In genomic region chr6:8983202-8983688, GRCh38 we compare ENCODE assay signal across 9 cellular contexts.
DNase-seq lines count a peak whose midpoint lies in the region; ATAC-seq, FAIRE-seq and TF ChIP-seq lines count a peak whose summit lies in the region.
"Had no signal": no experiment of that assay in that cellular context is flagged by ENCODE, and none has a peak within 500 bp of the region (broad histone marks: within the 10 kb centered on the region; RNA-seq: fewer than 3 reads in every experiment).

No MANE protein-coding gene starts in this region.

- dilution Hi-C loops in endothelial cell of umbilical vein (cut with MboI; ENCODE audit: extremely low pct_ligation_motif_present, low sequenced_read_pairs), result no loop called here

- H3K4me3 ChIP-seq in endothelial cell of umbilical vein (replicated peaks in 1 of 3; ENCODE audit: insufficient read depth in 1 of 3, low read depth in 1 of 3, low read length in 3 of 3), result no peak overlapping the region

- no peaks in the 10 kb centered on the region for H3K27me3 Mint-ChIP-seq in Calu3 (ENCODE audit: unreplicated experiment)
- H3K27me3 Mint-ChIP-seq in activated CD8-positive, alpha-beta T cell treated with anti-CD3 and anti-CD28 coated beads, Interleukin-2, amount 10 ng/mL, durations not matched to agents 7 days and 5 days (ENCODE audit: low read depth), result no peaks in the 10 kb centered on the region
- H3K27me3 Mint-ChIP-seq in stimulated activated naive B cell treated with anti-CD40 and anti-IgM and Interleukin-4, amounts not matched to agents 10 μg/mL and 1 μg/mL and 100 μg/mL, for 72 hours, result peaks cover 36 to 45% of the 10 kb centered on the region in 2 donors
- H3K27me3 Mint-ChIP-seq: dendritic cell treated with granulocyte-macrophage colony-stimulating factor and Interleukin-4, amounts not matched to agents 40 ng/mL and 50 ng/mL, for 4 days had no signal

- H3K79me2 ChIP-seq in endothelial cell of umbilical vein (ENCODE audit: control insufficient read depth, insufficient read depth, low read length), result no peaks in the 10 kb centered on the region

- FAIRE-seq in endothelial cell of umbilical vein (lab: Jason Lieb, UNC), result peak; percentile 95

- peak overlapping the region; percentile 19 for H3K4me3 Mint-ChIP-seq in Calu3 (ENCODE audit: low read depth, unreplicated experiment)
- no peak overlapping the region for H3K4me3 Mint-ChIP-seq in activated CD8-positive, alpha-beta T cell treated with anti-CD3 and anti-CD28 coated beads, Interleukin-2, amount 10 ng/mL, durations not matched to agents 7 days and 5 days
- no peak overlapping the region for H3K4me3 Mint-ChIP-seq in stimulated activated naive B cell treated with anti-CD40 and anti-IgM and Interleukin-4, amounts not matched to agents 10 μg/mL and 1 μg/mL and 100 μg/mL, for 72 hours
- H3K4me3 Mint-ChIP-seq: dendritic cell treated with granulocyte-macrophage colony-stimulating factor and Interleukin-4, amounts not matched to agents 40 ng/mL and 50 ng/mL, for 4 days had no signal

- H3K9ac ChIP-seq in endothelial cell of umbilical vein (replicated peaks; ENCODE audit: extremely low read depth, insufficient read depth, low read length), result no peak overlapping the region

- no peaks in the 10 kb centered on the region for H3K36me3 Mint-ChIP-seq in Calu3 (ENCODE audit: insufficient read depth, unreplicated experiment)
- H3K36me3 Mint-ChIP-seq in activated CD8-positive, alpha-beta T cell treated with anti-CD3 and anti-CD28 coated beads, Interleukin-2, amount 10 ng/mL, durations not matched to agents 7 days and 5 days (ENCODE audit: low read depth), result no peaks in the 10 kb centered on the region
- no peaks in the 10 kb centered on the region for H3K36me3 Mint-ChIP-seq in stimulated activated naive B cell treated with anti-CD40 and anti-IgM and Interleukin-4, amounts not matched to agents 10 μg/mL and 1 μg/mL and 100 μg/mL, for 72 hours

- CTCF ChIA-PET in Calu3 (lab: Charles Lee), result interaction anchor here (0.5 to 1.0 kb wide), 5 partner anchors 263 to 1452 kb away, joined by 3 to 4 read pairs (median 3); no protein-coding TSS in a partner anchor
- CTCF ChIA-PET in activated CD8-positive, alpha-beta T cell treated with anti-CD3 and anti-CD28 coated beads, Interleukin-2, amount 10 ng/mL, durations not matched to agents 7 days and 5 days (lab: Charles Lee), result interaction anchor here (0.6 to 1.5 kb wide), 11 partner anchors 9 to 1452 kb away, joined by 3 to 8 read pairs (median 3); no protein-coding TSS in a partner anchor
- CTCF ChIA-PET in endothelial cell of umbilical vein (lab: Charles Lee), result interaction anchor here (0.6 to 5.7 kb wide), 27 partner anchors 8 to 1495 kb away, joined by 3 to 150 read pairs (median 4); partner anchors contain the start of gene TFAP2A

- ATAC-seq in HG03571 (IDR thresholded peaks at IDR 0.05; ENCODE audit: unreplicated experiment), result peak; percentile 98
- peak; percentile 79 for ATAC-seq in activated CD8-positive, alpha-beta T cell treated with anti-CD3 and anti-CD28 coated beads, Interleukin-2, amount 10 ng/mL, durations not matched to agents 7 days and 5 days
- ATAC-seq in stimulated activated naive B cell treated with anti-CD40 and anti-IgM and Interleukin-4, amounts not matched to agents 10 μg/mL and 1 μg/mL and 100 μg/mL, for 72 hours (replicated peaks), result peak; percentile 78 to 81

- no peak overlapping the region for H3K27ac Mint-ChIP-seq in Calu3 (ENCODE audit: unreplicated experiment)
- H3K27ac Mint-ChIP-seq in activated CD8-positive, alpha-beta T cell treated with anti-CD3 and anti-CD28 coated beads, Interleukin-2, amount 10 ng/mL, durations not matched to agents 7 days and 5 days, result no peak overlapping the region
- no peak overlapping the region for H3K27ac Mint-ChIP-seq in stimulated activated naive B cell treated with anti-CD40 and anti-IgM and Interleukin-4, amounts not matched to agents 10 μg/mL and 1 μg/mL and 100 μg/mL, for 72 hours
- H3K27ac Mint-ChIP-seq: dendritic cell treated with granulocyte-macrophage colony-stimulating factor and Interleukin-4, amounts not matched to agents 40 ng/mL and 50 ng/mL, for 4 days had no signal

- H3K27ac ChIP-seq in endothelial cell of umbilical vein (ENCODE audit: insufficient read depth, low read depth, low read length), result no peak overlapping the region

- no peak for TF ChIP-seq POLR2A in endothelial cell of umbilical vein (IDR thresholded peaks at IDR 0.05; ENCODE audit: low read depth, low read length)

- no peaks in the 10 kb centered on the region for H3K4me1 ChIP-seq in endothelial cell of umbilical vein (ENCODE audit: control insufficient read depth, extremely low read depth, insufficient read depth, low read length)

- H3K36me3 ChIP-seq in endothelial cell of umbilical vein (ENCODE audit: control insufficient read depth in 2 of 2, extremely low read depth in 1 of 2, insufficient read depth in 2 of 2, low read length in 2 of 2), result no peaks in the 10 kb centered on the region

- no peaks in the 10 kb centered on the region for H3K9me3 ChIP-seq in endothelial cell of umbilical vein (replicated peaks; ENCODE audit: control insufficient read depth, insufficient read depth, low read length)

- POLR2A ChIA-PET in activated CD8-positive, alpha-beta T cell treated with anti-CD3 and anti-CD28 coated beads, Interleukin-2, amount 10 ng/mL, durations not matched to agents 7 days and 5 days (lab: Charles Lee), result no interaction called here
- POLR2A ChIA-PET in endothelial cell of umbilical vein (lab: Charles Lee), result no interaction called here

- intact Hi-C loops in Calu3 (cut with micrococcal nuclease; ENCODE audit: unreplicated experiment) (loop anchor here (2.0 to 10.0 kb wide), 7 partner anchors 238 to 1446 kb away; no protein-coding TSS in a partner anchor), endothelial cell of umbilical vein (cut with micrococcal nuclease) (loop anchor here (1.0 to 10.0 kb wide), 3 partner anchors 272 to 1452 kb away; no protein-coding TSS in a partner anchor)

- H2AFZ ChIP-seq in endothelial cell of umbilical vein (ENCODE audit: low read depth, low read length), result no peak overlapping the region

- H3K9me1 ChIP-seq in endothelial cell of umbilical vein (replicated peaks; ENCODE audit: control insufficient read depth, extremely low read depth, insufficient read depth, low read length), result no peaks in the 10 kb centered on the region

- no peak overlapping the region for H3K4me2 ChIP-seq in endothelial cell of umbilical vein (ENCODE audit: insufficient read depth, low read length)

- BruUV-seq in Calu3 (replicated peaks; lab: Mats Ljungman, UMichigan) (no TSS peak), endothelial cell of umbilical vein (replicated peaks; lab: Mats Ljungman, UMichigan) (no TSS peak)

- H3K27me3 ChIP-seq in endothelial cell of umbilical vein (ENCODE audit: control insufficient read depth in 2 of 2, insufficient read depth in 2 of 2, low read length in 2 of 2), result no peaks in the 10 kb centered on the region

- H4K20me1 ChIP-seq in endothelial cell of umbilical vein (replicated peaks; ENCODE audit: control insufficient read depth, extremely low read depth, insufficient read depth, low read length), result no peaks in the 10 kb centered on the region

- TF ChIP-seq CTCF in Calu3 (IDR thresholded peaks at IDR 0.05; ENCODE audit: unreplicated experiment) (peak; percentile 76), GM20000 (IDR thresholded peaks at IDR 0.05; ENCODE audit: extremely low read depth, missing control alignments) (peak; percentile 92), endothelial cell of umbilical vein (IDR thresholded peaks at IDR 0.05; ENCODE audit: extremely low read depth in 1 of 2, insufficient read depth in 1 of 2, low read depth in 1 of 2, low read length in 2 of 2) (peak; percentile 80 to 97)

- no peaks in the 10 kb centered on the region for H3K4me1 Mint-ChIP-seq in Calu3 (ENCODE audit: low read depth, unreplicated experiment)
- no peaks in the 10 kb centered on the region for H3K4me1 Mint-ChIP-seq in activated CD8-positive, alpha-beta T cell treated with anti-CD3 and anti-CD28 coated beads, Interleukin-2, amount 10 ng/mL, durations not matched to agents 7 days and 5 days (ENCODE audit: low read depth)
- H3K4me1 Mint-ChIP-seq in stimulated activated naive B cell treated with anti-CD40 and anti-IgM and Interleukin-4, amounts not matched to agents 10 μg/mL and 1 μg/mL and 100 μg/mL, for 72 hours, result peaks cover 0 to 1% of the 10 kb centered on the region in 2 donors

- DNase-seq in Calu3 (peak; percentile 69), GM20000 (ENCODE audit: low spot score) (peak; percentile 67), NCI-H82 treated with DMSO at 0.1 percent for 48 hours (lab: John Stamatoyannopoulos, UW; ENCODE audit: unreplicated experiment) (peak; percentile 68), endothelial cell of umbilical vein (ENCODE audit: low read depth, low spot score) (peak; percentile 58), mucosa of gallbladder (ENCODE audit: low spot score) (peak; percentile 64)
- peak; percentile 65 for DNase-seq in activated CD8-positive, alpha-beta T cell treated with anti-CD3 and anti-CD28 coated beads, Interleukin-2, amount 10 ng/mL, durations not matched to agents 7 days and 5 days
- peak; percentile 24 for DNase-seq in stimulated activated naive B cell treated with anti-CD40 and anti-IgM and Interleukin-4, amounts not matched to agents 10 μg/mL and 1 μg/mL and 100 μg/mL, for 72 hours

- peaks cover 4% of the 10 kb centered on the region for H3K9me3 Mint-ChIP-seq in Calu3 (ENCODE audit: low read depth, unreplicated experiment)
- no peaks in the 10 kb centered on the region for H3K9me3 Mint-ChIP-seq in activated CD8-positive, alpha-beta T cell treated with anti-CD3 and anti-CD28 coated beads, Interleukin-2, amount 10 ng/mL, durations not matched to agents 7 days and 5 days (ENCODE audit: insufficient read depth)
- peaks cover 4% of the 10 kb centered on the region in 2 donors for H3K9me3 Mint-ChIP-seq in stimulated activated naive B cell treated with anti-CD40 and anti-IgM and Interleukin-4, amounts not matched to agents 10 μg/mL and 1 μg/mL and 100 μg/mL, for 72 hours

TF ChIP-seq in endothelial cell of umbilical vein, 7 proteins besides CTCF, POLR2A, EP300 and RAD21:
- TF ChIP-seq POLR2AphosphoS5 (IDR thresholded peaks at IDR 0.05; ENCODE audit: insufficient read depth, low read depth, low read length) (no peak), MAX (IDR thresholded peaks at IDR 0.05; ENCODE audit: insufficient read depth, insufficient read length) (no peak), JUN (IDR thresholded peaks at IDR 0.05; ENCODE audit: borderline replicate concordance, insufficient read depth, insufficient read length, low read depth) (no peak), FOS (IDR thresholded peaks at IDR 0.05; ENCODE audit: borderline replicate concordance, insufficient read depth, low read length) (no peak), GATA2 (IDR thresholded peaks at IDR 0.05; ENCODE audit: insufficient read depth, insufficient read length, low read depth, low read length) (no peak), MYC (IDR thresholded peaks at IDR 0.05; ENCODE audit: low read depth, low read length) (no peak), EZH2 (IDR thresholded peaks at IDR 0.05; ENCODE audit: borderline replicate concordance, low read depth, low read length, severe bottlenecking) (no peak)
